ENCODE assay signal across 8 cellular contexts in genomic region chr19:36773223-36773579, GRCh38. TPM values are rescaled to one million over a fixed set of nuclear protein-coding genes. Genes with fewer than 3 reads are reported as not detected.
DNase-seq lines count a peak whose midpoint lies in the region; ATAC-seq and TF ChIP-seq lines count a peak whose summit lies in the region.

No MANE protein-coding gene starts in this region.

- peaks cover 31% of the 10 kb centered on the region for H3K9me3 Mint-ChIP-seq in activated naive CD8-positive, alpha-beta T cell treated with anti-CD3 and anti-CD28 coated beads, Interleukin-2, amount 50 U/mL, for 24 hours
- H3K9me3 Mint-ChIP-seq in memory B cell: peaks cover 8% of the 10 kb centered on the region

- peaks cover 23% of the 10 kb centered on the region for H3K4me1 Mint-ChIP-seq in activated naive CD8-positive, alpha-beta T cell treated with anti-CD3 and anti-CD28 coated beads, Interleukin-2, amount 50 U/mL, for 24 hours
- H3K4me1 Mint-ChIP-seq in memory B cell: peaks cover 23% of the 10 kb centered on the region

- H3K4me1 ChIP-seq in BE2C: no peaks in the 10 kb centered on the region

- no peak for ATAC-seq in activated naive CD8-positive, alpha-beta T cell treated with anti-CD3 and anti-CD28 coated beads, Interleukin-2, amount 50 U/mL, for 24 hours
- ATAC-seq in memory B cell (ENCODE audit: low read depth): peak; percentile 6

- H3K9me3 ChIP-seq in BE2C: peaks cover 4% of the 10 kb centered on the region; the same call in 1 of the 2 replicates

- H3K27ac Mint-ChIP-seq in activated naive CD8-positive, alpha-beta T cell treated with anti-CD3 and anti-CD28 coated beads, Interleukin-2, amount 50 U/mL, for 24 hours: peak overlapping the region; percentile 97
- H3K27ac Mint-ChIP-seq in memory B cell: peak overlapping the region; percentile 86

- TF ChIP-seq CTCF in BE2C (IDR thresholded peaks at IDR 0.05; ENCODE audit: low read depth, low read length): no peak
- TF ChIP-seq CTCF in HFF-Myc (IDR thresholded peaks at IDR 0.05; ENCODE audit: low read depth, low read length, missing control alignments): no peak

- no peaks in the 10 kb centered on the region for H3K27me3 Mint-ChIP-seq in activated naive CD8-positive, alpha-beta T cell treated with anti-CD3 and anti-CD28 coated beads, Interleukin-2, amount 50 U/mL, for 24 hours
- no peaks in the 10 kb centered on the region for H3K27me3 Mint-ChIP-seq in memory B cell

- DNase-seq in BE2C (no peak), HFF-Myc (ENCODE audit: extremely low read depth, low read depth) (no peak), memory B cell (ENCODE audit: low spot score in 2 of 2) (no peak), NCI-H2171 treated with DMSO at 0.1 percent for 48 hours (lab: John Stamatoyannopoulos, UW) (no peak), NCI-H187 treated with DMSO at 0.1 percent for 48 hours (lab: John Stamatoyannopoulos, UW) (no peak), hippocampal formation (lab: John Stamatoyannopoulos, UW) (no peak)
- DNase-seq in activated naive CD8-positive, alpha-beta T cell treated with anti-CD3 and anti-CD28 coated beads, Interleukin-2, amount 50 U/mL, for 24 hours: no peak
- no peak for DNase-seq in stimulated activated CD4-positive, alpha-beta T cell treated with anti-CD3 and anti-CD28 coated beads, Interleukin-1b, Interleukin-23, amount 100 ng/mL, for 48 hours

- peaks cover 68% of the 10 kb centered on the region for H3K36me3 Mint-ChIP-seq in activated naive CD8-positive, alpha-beta T cell treated with anti-CD3 and anti-CD28 coated beads, Interleukin-2, amount 50 U/mL, for 24 hours (ENCODE audit: low read depth)
- peaks cover 15% of the 10 kb centered on the region for H3K36me3 Mint-ChIP-seq in memory B cell

- peak overlapping the region; percentile 100 for H3K4me3 Mint-ChIP-seq in activated naive CD8-positive, alpha-beta T cell treated with anti-CD3 and anti-CD28 coated beads, Interleukin-2, amount 50 U/mL, for 24 hours
- peak overlapping the region; percentile 98 for H3K4me3 Mint-ChIP-seq in memory B cell

- no peaks in the 10 kb centered on the region for H3K27me3 ChIP-seq in BE2C

- no peaks in the 10 kb centered on the region for H3K36me3 ChIP-seq in BE2C

- H3K4me3 ChIP-seq in BE2C (ENCODE audit: low read depth, low read length) (peak overlapping the region; percentile 96), HFF-Myc (replicated peaks; ENCODE audit: low read depth, low read length) (peak overlapping the region; percentile 86)

RNA-seq across cellular contexts. Expression of gene ZNF850, which starts 0.6 kb away (rescaled TPM):
- 3.1 TPM for polyA plus RNA-seq in BE2C (2012; ENCODE audit: insufficient read depth, insufficient read length, low read depth)
